In genomic region chr11:73137262-73137941, GRCh38 we compare ENCODE assay signal across 12 cellular contexts. TPM values are rescaled to one million over a fixed set of nuclear protein-coding genes. Genes with fewer than 3 reads are reported as not detected.
A peak's percentile ranks its signal among the peaks of the same experiment; 100 is the strongest.
DNase-seq lines count a peak whose midpoint lies in the region; ATAC-seq, FAIRE-seq and TF ChIP-seq lines count a peak whose summit lies in the region.
"Had no signal": no experiment of that assay in that cellular context is flagged by ENCODE, and none has a peak within 500 bp of the region (broad histone marks: within the 10 kb centered on the region; RNA-seq: fewer than 3 reads in every experiment).

No MANE protein-coding gene starts in this region.

- no peak overlapping the region for H2BK15ac ChIP-seq in IMR-90 (ENCODE audit: low read depth, low read length)

- no peaks in the 10 kb centered on the region for H3K9me3 Mint-ChIP-seq in T-cell
- H3K9me3 Mint-ChIP-seq in nephron = no peaks in the 10 kb centered on the region
- H3K9me3 Mint-ChIP-seq in activated T-helper 1 cell treated with anti-CD3 and anti-CD28 coated beads, Interleukin-12 subunit alpha, Interleukin-12 subunit beta, Interleukin-2, Interleukin-4 antibody, amounts not matched to agents 30 ng/mL and 10 ng/mL and 1 ng/mL, durations not matched to agents 14 hours and 24 hours and 36 hours = no peaks in the 10 kb centered on the region
- H3K9me3 Mint-ChIP-seq: activated CD4-positive, alpha-beta memory T cell treated with anti-CD3 and anti-CD28 coated beads for 36 hours; activated naive CD4-positive, alpha-beta T cell treated with anti-CD3 and anti-CD28 coated beads, Interleukin-2, amount 50 U/mL, for 72 hours had no signal

- peaks cover 12% of the 10 kb centered on the region for H3K9me1 ChIP-seq in IMR-90 (ENCODE audit: insufficient read depth, low read length)

- H3K23ac ChIP-seq in IMR-90 (ENCODE audit: low read depth, low read length) = peak overlapping the region; percentile 23; the same call in 1 of the 2 replicates

- no peak overlapping the region for H3K4me3 ChIP-seq in DND-41 (ENCODE audit: low read depth in 1 of 2, low read length in 2 of 2)
- H3K4me3 ChIP-seq in IMR-90 (ENCODE audit: insufficient read depth, low read depth, low read length) = no peak overlapping the region

- TF ChIP-seq CTCF in DND-41 (IDR thresholded peaks at IDR 0.05; ENCODE audit: borderline replicate concordance, extremely low read depth, low read length, poor library complexity, severe bottlenecking) (peak; percentile 23), IMR-90 (conservative IDR thresholded peaks at IDR 0.05; ENCODE audit: low read depth, low read length) (no peak), nephron (IDR thresholded peaks at IDR 0.05; ENCODE audit: unreplicated experiment in 3 of 3) (peak in 1 of 3 experiments; percentile 10)

- dilution Hi-C loops in IMR-90 (cut with HindIII; ENCODE audit: low sequenced_read_pairs, unreplicated experiment) = no loop called here

- intact Hi-C loops in IMR-90 (cut with micrococcal nuclease) = no loop called here
- intact Hi-C loops in activated T-helper 1 cell treated with anti-CD3 and anti-CD28 coated beads, Interleukin-12 subunit alpha, Interleukin-12 subunit beta, Interleukin-2, Interleukin-4 antibody, amounts not matched to agents 30 ng/mL and 10 ng/mL and 1 ng/mL, durations not matched to agents 14 hours and 24 hours and 36 hours (cut with micrococcal nuclease) = no loop called here

- peaks cover 13 to 67% of the 10 kb centered on the region in 2 experiments for H3K79me1 ChIP-seq in IMR-90 (ENCODE audit: low read depth in 1 of 2, low read length in 2 of 2)

- ATAC-seq in DND-41 (ENCODE audit: insufficient read depth, low read depth) = no peak
- no peak for ATAC-seq in IMR-90 (ENCODE audit: low read depth)
- ATAC-seq in T-cell (replicated peaks in 1 of 4) = no peak
- no peak for ATAC-seq in GM19455 (IDR thresholded peaks at IDR 0.05; ENCODE audit: unreplicated experiment)
- ATAC-seq: activated naive CD4-positive, alpha-beta T cell treated with anti-CD3 and anti-CD28 coated beads, Interleukin-2, amount 50 U/mL, for 72 hours had no signal

- H3K27ac ChIP-seq in DND-41 (ENCODE audit: low read length) = no peak overlapping the region
- H3K27ac ChIP-seq in IMR-90 (ENCODE audit: insufficient read depth, low read length) = no peak overlapping the region

- no peak overlapping the region for H2AK9ac ChIP-seq in IMR-90 (replicated peaks; ENCODE audit: low read depth, low read length, poor library complexity)

- no peaks in the 10 kb centered on the region for H3K9me3 ChIP-seq in DND-41 (ENCODE audit: insufficient read depth, low read length, severe bottlenecking)
- H3K9me3 ChIP-seq in IMR-90 (ENCODE audit: control insufficient read depth, insufficient read depth, low read length) = no peaks in the 10 kb centered on the region

- H3K4me3 Mint-ChIP-seq in T-cell (peak overlapping the region in 1 of 3 donors; percentile 8), nephron (peak overlapping the region; percentile 5 to 44 (median 26))
- no peak overlapping the region for H3K4me3 Mint-ChIP-seq in activated T-helper 1 cell treated with anti-CD3 and anti-CD28 coated beads, Interleukin-12 subunit alpha, Interleukin-12 subunit beta, Interleukin-2, Interleukin-4 antibody, amounts not matched to agents 30 ng/mL and 10 ng/mL and 1 ng/mL, durations not matched to agents 14 hours and 24 hours and 36 hours
- H3K4me3 Mint-ChIP-seq: activated CD4-positive, alpha-beta memory T cell treated with anti-CD3 and anti-CD28 coated beads for 36 hours had no signal

- H3K36me3 ChIP-seq in DND-41 (ENCODE audit: insufficient read depth, low read length) (peaks cover 46% of the 10 kb centered on the region), IMR-90 (ENCODE audit: control insufficient read depth, insufficient read depth, low read length) (peaks cover 5% of the 10 kb centered on the region)

- H4K20me1 ChIP-seq in DND-41 (ENCODE audit: insufficient read depth, low read length) (peaks cover 12% of the 10 kb centered on the region; the same call in 1 of the 2 replicates), IMR-90 (ENCODE audit: insufficient read depth, low read length) (peaks cover 23% of the 10 kb centered on the region)

- no peak for TF ChIP-seq RAD21 in IMR-90 (IDR thresholded peaks at IDR 0.05; ENCODE audit: low read length)

- H2BK20ac ChIP-seq in IMR-90 (ENCODE audit: low read depth, low read length) = no peak overlapping the region

- no CpG with 5 or more reads among the region's 5 CpGs for WGBS in IMR-90 (ENCODE audit: extremely low coverage in 2 of 2, insufficient read length in 1 of 2), 2 experiments

- TF ChIP-seq POLR2A in IMR-90 (IDR thresholded peaks at IDR 0.05; ENCODE audit: low read depth, low read length) (no peak), H54 (IDR thresholded peaks at IDR 0.05; ENCODE audit: low read depth, low read length) (no peak)

- H4K5ac ChIP-seq in IMR-90 (ENCODE audit: low read depth, low read length) = no peak overlapping the region

- H3K27ac Mint-ChIP-seq in T-cell = peak overlapping the region; percentile 42 to 65
- peak overlapping the region; percentile 3 to 15 (median 6) for H3K27ac Mint-ChIP-seq in nephron
- no peak overlapping the region for H3K27ac Mint-ChIP-seq in activated T-helper 1 cell treated with anti-CD3 and anti-CD28 coated beads, Interleukin-12 subunit alpha, Interleukin-12 subunit beta, Interleukin-2, Interleukin-4 antibody, amounts not matched to agents 30 ng/mL and 10 ng/mL and 1 ng/mL, durations not matched to agents 14 hours and 24 hours and 36 hours
- H3K27ac Mint-ChIP-seq: activated CD4-positive, alpha-beta memory T cell treated with anti-CD3 and anti-CD28 coated beads for 36 hours; activated naive CD4-positive, alpha-beta T cell treated with anti-CD3 and anti-CD28 coated beads, Interleukin-2, amount 50 U/mL, for 72 hours had no signal

- no peak overlapping the region for H4K8ac ChIP-seq in IMR-90 (ENCODE audit: low read depth in 2 of 2, low read length in 2 of 2)

- in situ Hi-C loops in IMR-90 (cut with MboI; ENCODE audit: low sequenced_read_pairs) = no loop called here

- no peaks in the 10 kb centered on the region for H3K27me3 ChIP-seq in DND-41 (ENCODE audit: insufficient read depth, low read length, poor library complexity)
- H3K27me3 ChIP-seq in IMR-90 (ENCODE audit: control insufficient read depth, insufficient read depth, low read length) = no peaks in the 10 kb centered on the region

- H3K4me1 Mint-ChIP-seq in T-cell (peaks cover 43 to 55% (median 43%) of the 10 kb centered on the region in 3 donors), nephron (peaks cover 43% of the 10 kb centered on the region)
- peaks cover 54% of the 10 kb centered on the region for H3K4me1 Mint-ChIP-seq in activated T-helper 1 cell treated with anti-CD3 and anti-CD28 coated beads, Interleukin-12 subunit alpha, Interleukin-12 subunit beta, Interleukin-2, Interleukin-4 antibody, amounts not matched to agents 30 ng/mL and 10 ng/mL and 1 ng/mL, durations not matched to agents 14 hours and 24 hours and 36 hours (ENCODE audit: low read depth)

- no peak overlapping the region for H3K56ac ChIP-seq in IMR-90 (ENCODE audit: extremely low read depth, insufficient read depth, low read length)

- DNase-seq in DND-41 (no peak), IMR-90 (no peak), T-cell (no peak), H54 (ENCODE audit: insufficient read length, low spot score) (no peak)
- DNase-seq in activated T-helper 1 cell treated with anti-CD3 and anti-CD28 coated beads, Interleukin-12 subunit alpha, Interleukin-12 subunit beta, Interleukin-2, Interleukin-4 antibody, amounts not matched to agents 30 ng/mL and 10 ng/mL and 1 ng/mL, durations not matched to agents 14 hours and 24 hours and 36 hours (ENCODE audit: low spot score) = no peak
- DNase-seq: activated CD4-positive, alpha-beta memory T cell treated with anti-CD3 and anti-CD28 coated beads for 36 hours; NCI-H1930; stimulated activated CD4-positive, alpha-beta T cell treated with anti-CD3 and anti-CD28 coated beads, Interleukin-4, amount 100 ng/mL, for 24 hours had no signal

- peaks cover 30% of the 10 kb centered on the region for H3K4me1 ChIP-seq in DND-41 (ENCODE audit: insufficient read depth, low read length)
- peaks cover 4% of the 10 kb centered on the region; the same call in 1 of the 2 replicates for H3K4me1 ChIP-seq in IMR-90 (ENCODE audit: control insufficient read depth, insufficient read depth, low read length)

- no peak overlapping the region for H2BK5ac ChIP-seq in IMR-90 (ENCODE audit: low read depth, low read length, poor library complexity, severe bottlenecking)

- no peak overlapping the region for H3K4ac ChIP-seq in IMR-90 (ENCODE audit: low read depth, low read length)

- peaks cover 85% of the 10 kb centered on the region for H3K79me2 ChIP-seq in DND-41 (ENCODE audit: insufficient read depth, low read length)

- H4K91ac ChIP-seq in IMR-90 (ENCODE audit: insufficient read depth, low read depth, low read length) = no peak overlapping the region

- BruUV-seq in IMR-90 (replicated peaks; lab: Mats Ljungman, UMichigan) = no TSS peak

- no peak overlapping the region for H3K18ac ChIP-seq in IMR-90 (ENCODE audit: low read depth, low read length)

- CTCF ChIA-PET in IMR-90 (lab: Yijun Ruan, JAX) = interaction anchor here (0.5 kb wide), 1 partner anchor 37 kb away, joined by 8 read pairs; no protein-coding TSS in a partner anchor
- CTCF ChIA-PET in T-cell (lab: Charles Lee) = interaction anchor here in 1 of 2 donors (0.7 to 1.4 kb wide), 2 partner anchors 27 to 306 kb away, joined by 3 to 4 read pairs; no protein-coding TSS in a partner anchor

- peak overlapping the region; percentile 35; the same call in 1 of the 2 replicates for H2AK5ac ChIP-seq in IMR-90 (ENCODE audit: low read depth, low read length)

- no peak overlapping the region for H2BK120ac ChIP-seq in IMR-90 (ENCODE audit: low read depth, low read length)

- no peak overlapping the region for H3K14ac ChIP-seq in IMR-90 (replicated peaks; ENCODE audit: low read depth, low read length)

- no peak for FAIRE-seq in H54 (lab: Jason Lieb, UNC)
- FAIRE-seq: GM18507 had no signal

- H3K4me2 ChIP-seq in DND-41 (ENCODE audit: insufficient read depth, low read length) (0 out of 2 replicates have a peak overlapping the region, but pooled peaks have one; percentile 9), IMR-90 (ENCODE audit: low read depth, low read length) (no peak overlapping the region)

- no peaks in the 10 kb centered on the region for H3K27me3 Mint-ChIP-seq in T-cell
- no peaks in the 10 kb centered on the region for H3K27me3 Mint-ChIP-seq in nephron (ENCODE audit: low read depth)
- no peaks in the 10 kb centered on the region for H3K27me3 Mint-ChIP-seq in activated T-helper 1 cell treated with anti-CD3 and anti-CD28 coated beads, Interleukin-12 subunit alpha, Interleukin-12 subunit beta, Interleukin-2, Interleukin-4 antibody, amounts not matched to agents 30 ng/mL and 10 ng/mL and 1 ng/mL, durations not matched to agents 14 hours and 24 hours and 36 hours (ENCODE audit: insufficient read depth)
- H3K27me3 Mint-ChIP-seq: activated CD4-positive, alpha-beta memory T cell treated with anti-CD3 and anti-CD28 coated beads for 36 hours had no signal

- H2AFZ ChIP-seq in DND-41 (ENCODE audit: low read depth, low read length) (no peak overlapping the region), IMR-90 (replicated peaks; ENCODE audit: low read length, poor library complexity) (no peak overlapping the region)

- H3K36me3 Mint-ChIP-seq in T-cell (peaks cover 35% of the 10 kb centered on the region), nephron (ENCODE audit: low read depth) (peaks cover 37% of the 10 kb centered on the region)
- peaks cover 27% of the 10 kb centered on the region for H3K36me3 Mint-ChIP-seq in activated T-helper 1 cell treated with anti-CD3 and anti-CD28 coated beads, Interleukin-12 subunit alpha, Interleukin-12 subunit beta, Interleukin-2, Interleukin-4 antibody, amounts not matched to agents 30 ng/mL and 10 ng/mL and 1 ng/mL, durations not matched to agents 14 hours and 24 hours and 36 hours (ENCODE audit: low read depth)

- POLR2A ChIA-PET in IMR-90 (lab: Charles Lee; ENCODE audit: unreplicated experiment) = no interaction called here
- POLR2A ChIA-PET in T-cell (lab: Charles Lee) = interaction anchor here in 1 of 2 donors (0.5 kb wide), 1 partner anchor 1850 kb away, joined by 11 read pairs; no protein-coding TSS in a partner anchor

- no peak overlapping the region for H3K9ac ChIP-seq in DND-41 (ENCODE audit: low read depth, low read length)
- H3K9ac ChIP-seq in IMR-90 (ENCODE audit: low read depth, low read length) = no peak overlapping the region

RNA-seq across cellular contexts. Expression of gene FCHSD2, which starts 4.7 kb away (rescaled TPM):
- total RNA-seq in IMR-90 (2012; rRNA removed) = 5.9 and 8.9 TPM in 2 replicates
- polyA plus RNA-seq in IMR-90 (2012; rRNA removed) = 16.6 and 18.7 TPM in 2 replicates
- 6.0 and 7.2 TPM in 2 replicates for polyA plus RNA-seq in IMR-90 (2012; cell fraction: cytosol; rRNA removed)
- polyA plus RNA-seq in IMR-90 (2012; cell fraction: nucleus; rRNA removed; ENCODE audit: low replicate concordance) = 11.2 and 40.5 TPM in 2 replicates
- 10 to 100 TPM; 37.0 to 53.8 (median 46.3) TPM for total RNA-seq in T-cell
- 23.4 and 27.7 TPM in 2 replicates for total RNA-seq in activated T-helper 1 cell treated with anti-CD3 and anti-CD28 coated beads, Interleukin-12 subunit alpha, Interleukin-12 subunit beta, Interleukin-2, Interleukin-4 antibody, amounts not matched to agents 30 ng/mL and 10 ng/mL and 1 ng/mL, durations not matched to agents 14 hours and 24 hours and 36 hours
